Comparison of ENCODE assay signal across 9 cellular contexts in the genomic region with DNA sequence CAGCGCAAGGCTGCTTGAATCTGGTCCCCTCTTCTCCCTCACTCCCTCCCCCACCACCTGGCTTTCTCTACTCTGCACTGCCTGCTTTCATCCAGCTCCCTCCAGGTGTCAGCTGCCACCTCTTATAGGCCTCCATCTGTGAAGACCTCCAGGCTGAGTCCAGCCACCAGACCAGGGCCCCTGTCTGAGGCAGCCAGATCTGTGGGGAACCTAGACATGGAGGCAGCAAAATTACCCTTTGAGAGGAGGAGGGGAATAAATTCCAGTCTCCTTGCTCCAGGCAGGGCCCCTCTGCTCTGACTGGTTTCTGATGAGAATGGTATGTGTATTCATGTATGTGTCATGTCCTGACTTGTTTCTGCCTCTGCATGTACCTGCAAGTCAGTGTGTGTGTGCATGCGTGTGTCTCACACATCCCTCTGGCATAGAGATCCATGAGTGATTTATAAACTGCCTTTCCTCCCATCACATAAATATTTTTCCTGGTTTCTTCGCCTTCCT. TPM values are rescaled to one million over a fixed set of nuclear protein-coding genes. Genes with fewer than 3 reads are reported as not detected.
DNase-seq lines count a peak whose midpoint lies in the region; TF ChIP-seq lines count a peak whose summit lies in the region.
"Had no signal": no experiment of that assay in that cellular context is flagged by ENCODE, and none has a peak within 500 bp of the region (broad histone marks: within the 10 kb centered on the region; RNA-seq: fewer than 3 reads in every experiment).

No MANE protein-coding gene starts in this region.

- peak; percentile 71 for DNase-seq in NCI-H82 (lab: John Stamatoyannopoulos, UW)
- DNase-seq in NCI-H82 treated with DMSO at 0.1 percent for 48 hours (lab: John Stamatoyannopoulos, UW; ENCODE audit: unreplicated experiment) = no peak
- DNase-seq in NCI-H524 treated with DMSO at 0.1 percent for 48 hours (lab: John Stamatoyannopoulos, UW) = peak; percentile 37
- DNase-seq in esophagus squamous epithelium (lab: John Stamatoyannopoulos, UW) = no peak
- peak; percentile 40 for DNase-seq in renal cortical epithelial cell (ENCODE audit: low read depth)
- DNase-seq in ecto neural progenitor cell (ENCODE audit: low spot score) = no peak
- no peak for DNase-seq in superior temporal gyrus (ENCODE audit: extremely low spot score)
- DNase-seq in coronary artery (ENCODE audit: low spot score) = no peak
- DNase-seq: activated CD4-positive, CD25-positive, alpha-beta regulatory T cell had no signal

- no peaks in the 10 kb centered on the region for H3K27me3 ChIP-seq in esophagus squamous epithelium

- WGBS in esophagus squamous epithelium, 2 donors = 46 to 61% methylated on average over 3 of the region's 3 CpGs

- H3K27ac ChIP-seq in esophagus squamous epithelium (peak overlapping the region; percentile 83 to 93 (median 87)), coronary artery (no peak overlapping the region)

- peak in 1 of 4 donors; percentile 39 for TF ChIP-seq POLR2A in esophagus squamous epithelium (IDR thresholded peaks at IDR 0.05)

- peaks cover 50 to 95% (median 54%) of the 10 kb centered on the region in 3 donors for H3K4me1 ChIP-seq in esophagus squamous epithelium

- intact Hi-C loops in esophagus squamous epithelium (cut with DNase I) = no loop called here

- H3K4me3 ChIP-seq in esophagus squamous epithelium (peak overlapping the region in 3 of 4 donors; percentile 4 to 15 (median 8)), coronary artery (no peak overlapping the region)

- H3K9me3 ChIP-seq in esophagus squamous epithelium = no peaks in the 10 kb centered on the region

- TF ChIP-seq CTCF in esophagus squamous epithelium (IDR thresholded peaks at IDR 0.05) (no peak), coronary artery (IDR thresholded peaks at IDR 0.05) (no peak)

- peaks cover 0 to 10% (median 0%) of the 10 kb centered on the region in 3 donors for H3K36me3 ChIP-seq in esophagus squamous epithelium

RNA-seq across cellular contexts. Expression of a gene that starts 21.1 kb away (rescaled TPM):
- total RNA-seq in esophagus squamous epithelium (100 to 1,000 TPM in 3 of 4 donors, 10 to 100 TPM in 1; 50.1 to 156 (median 117) TPM), renal cortical epithelial cell (20.8 and 84.6 TPM in 2 replicates)

RNA-seq across cellular contexts. Expression of a gene that starts 45.1 kb away (rescaled TPM):
- total RNA-seq in esophagus squamous epithelium = 1 to 10 TPM in 1 of 4 donors, under 1 TPM in 3; 0.27 to 2.7 (median 0.92) TPM
- 1.7 and 4.2 TPM in 2 replicates for total RNA-seq in renal cortical epithelial cell

RNA-seq across cellular contexts. Expression of a gene that starts 47.3 kb away (rescaled TPM):
- total RNA-seq in esophagus squamous epithelium (100 to 1,000 TPM in 1 of 4 donors, 10 to 100 TPM in 3; 38.7 to 114 (median 86.7) TPM), renal cortical epithelial cell (16.0 and 21.3 TPM in 2 replicates)

RNA-seq across cellular contexts. Expression of a gene that starts 48.7 kb away (rescaled TPM):
- total RNA-seq in esophagus squamous epithelium (under 1 TPM in 1 of 4 donors, not detected in 3; 0.57 TPM), renal cortical epithelial cell (0.25 and 0.35 TPM in 2 replicates)

Comparison
In these comparisons a context has a peak if more than half of its experiments do, and no peak if none do; other contexts are left out.
1. DNase-seq: peak in NCI-H82 (single experiment), NCI-H524 treated with DMSO at 0.1 percent for 48 hours (single experiment) and renal cortical epithelial cell (single experiment); none in NCI-H82 treated with DMSO at 0.1 percent for 48 hours (single experiment), esophagus squamous epithelium (single experiment), ecto neural progenitor cell (single experiment), superior temporal gyrus (single experiment) and coronary artery (single experiment).
2. H3K27ac ChIP-seq: peak in esophagus squamous epithelium (4 of 4); none in coronary artery (0 of 2).